8 cellular contexts compared by ENCODE assay signal in genomic region chr17:17823433-17824118, GRCh38. TPM values are rescaled to one million over a fixed set of nuclear protein-coding genes. Genes with fewer than 3 reads are reported as not detected.
DNase-seq lines count a peak whose midpoint lies in the region; ATAC-seq and TF ChIP-seq lines count a peak whose summit lies in the region.

No MANE protein-coding gene starts in this region.

- peak; percentile 81 for ATAC-seq in HG03432 (IDR thresholded peaks at IDR 0.05; ENCODE audit: unreplicated experiment)

- peak; percentile 53 for TF ChIP-seq POLR2A in GM19193 (IDR thresholded peaks at IDR 0.05; ENCODE audit: extremely low read depth, insufficient read depth, insufficient read length)

- DNase-seq in C1 segment of cervical spinal cord (lab: John Stamatoyannopoulos, UW) (peak in 13 of 14 donors; percentile 41 to 90 (median 78)), NCI-H69 (lab: John Stamatoyannopoulos, UW) (peak; percentile 92), ecto neural progenitor cell (ENCODE audit: low spot score) (peak; percentile 97), lung microvascular endothelial cell (ENCODE audit: low read depth in 2 of 2) (peak; percentile 68 to 76)
- peak; percentile 70 to 77 for DNase-seq in activated CD4-positive, alpha-beta T cell treated with anti-CD3 and anti-CD28 coated beads, Interleukin-2, amount 50 U/mL, for 48 hours
- DNase-seq in stimulated activated CD4-positive, alpha-beta T cell treated with anti-CD3 and anti-CD28 coated beads, TNF-alpha, amount 100 ng/mL, for 4 hours (ENCODE audit: low read depth in 3 of 3) = peak; percentile 46 to 57 (median 53)

RNA-seq across cellular contexts. Expression of gene SREBF1, which starts 13.2 kb away (rescaled TPM):
- 28.4 and 41.4 TPM in 2 replicates for total RNA-seq in lung microvascular endothelial cell

Comparison
In these comparisons a context has a peak if more than half of its experiments do, and no peak if none do; other contexts are left out.
1. Peak in every context shown above with its lines: DNase-seq and ATAC-seq.